1 cellular context compared by ENCODE assay signal in the genomic region with DNA sequence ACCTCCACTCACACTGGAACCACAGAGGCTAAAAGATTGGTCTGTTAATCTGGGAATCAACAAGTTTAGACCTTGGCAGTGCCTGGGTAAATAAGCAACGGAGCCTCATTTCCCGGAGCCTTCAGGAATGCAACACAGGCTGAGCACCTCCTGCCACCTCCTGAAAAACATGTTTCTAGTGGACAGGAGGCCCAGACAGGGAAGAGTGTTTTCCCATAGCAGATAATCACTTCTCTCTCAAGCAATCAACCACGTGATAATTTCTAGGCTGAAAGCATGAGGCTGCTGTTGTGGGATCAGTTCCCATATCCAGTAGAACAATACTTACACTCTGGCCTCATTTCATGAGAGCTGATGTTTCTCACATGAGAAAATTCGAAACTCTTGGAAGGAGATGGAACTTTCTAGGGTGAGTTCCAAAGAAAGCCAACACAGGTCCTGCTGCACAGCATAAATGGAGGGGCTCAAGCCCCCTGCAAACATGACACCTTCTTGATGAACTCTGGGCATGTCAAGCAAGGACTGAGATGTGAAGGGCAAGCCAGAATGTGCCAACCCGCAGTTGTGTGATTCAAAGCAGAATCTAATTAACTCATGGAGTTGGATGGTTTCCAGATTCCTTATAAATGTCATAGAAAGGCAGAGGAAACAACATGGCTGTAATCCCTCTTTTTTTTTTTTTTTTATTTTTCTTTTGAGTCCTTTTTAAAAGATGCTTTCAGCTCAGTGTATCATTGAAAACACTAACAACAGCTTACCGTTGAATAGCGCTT.
TF ChIP-seq lines count a peak whose summit lies in the region.

No MANE protein-coding gene starts in this region.

TF ChIP-seq in SK-N-SH, 30 proteins besides CTCF, POLR2A, EP300 and RAD21 (continued from another document):
- TF ChIP-seq, protein P1, sequence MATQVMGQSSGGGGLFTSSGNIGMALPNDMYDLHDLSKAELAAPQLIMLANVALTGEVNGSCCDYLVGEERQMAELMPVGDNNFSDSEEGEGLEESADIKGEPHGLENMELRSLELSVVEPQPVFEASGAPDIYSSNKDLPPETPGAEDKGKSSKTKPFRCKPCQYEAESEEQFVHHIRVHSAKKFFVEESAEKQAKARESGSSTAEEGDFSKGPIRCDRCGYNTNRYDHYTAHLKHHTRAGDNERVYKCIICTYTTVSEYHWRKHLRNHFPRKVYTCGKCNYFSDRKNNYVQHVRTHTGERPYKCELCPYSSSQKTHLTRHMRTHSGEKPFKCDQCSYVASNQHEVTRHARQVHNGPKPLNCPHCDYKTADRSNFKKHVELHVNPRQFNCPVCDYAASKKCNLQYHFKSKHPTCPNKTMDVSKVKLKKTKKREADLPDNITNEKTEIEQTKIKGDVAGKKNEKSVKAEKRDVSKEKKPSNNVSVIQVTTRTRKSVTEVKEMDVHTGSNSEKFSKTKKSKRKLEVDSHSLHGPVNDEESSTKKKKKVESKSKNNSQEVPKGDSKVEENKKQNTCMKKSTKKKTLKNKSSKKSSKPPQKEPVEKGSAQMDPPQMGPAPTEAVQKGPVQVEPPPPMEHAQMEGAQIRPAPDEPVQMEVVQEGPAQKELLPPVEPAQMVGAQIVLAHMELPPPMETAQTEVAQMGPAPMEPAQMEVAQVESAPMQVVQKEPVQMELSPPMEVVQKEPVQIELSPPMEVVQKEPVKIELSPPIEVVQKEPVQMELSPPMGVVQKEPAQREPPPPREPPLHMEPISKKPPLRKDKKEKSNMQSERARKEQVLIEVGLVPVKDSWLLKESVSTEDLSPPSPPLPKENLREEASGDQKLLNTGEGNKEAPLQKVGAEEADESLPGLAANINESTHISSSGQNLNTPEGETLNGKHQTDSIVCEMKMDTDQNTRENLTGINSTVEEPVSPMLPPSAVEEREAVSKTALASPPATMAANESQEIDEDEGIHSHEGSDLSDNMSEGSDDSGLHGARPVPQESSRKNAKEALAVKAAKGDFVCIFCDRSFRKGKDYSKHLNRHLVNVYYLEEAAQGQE (IDR thresholded peaks at IDR 0.05; ENCODE audit: low read depth, low read length) = no peak
- TF ChIP-seq SIN3A (IDR thresholded peaks at IDR 0.05; ENCODE audit: borderline replicate concordance, low read depth, low read length) (no peak), EZH2phosphoT487 (IDR thresholded peaks at IDR 0.05; ENCODE audit: borderline replicate concordance, low read depth) (no peak), NRF1 (IDR thresholded peaks at IDR 0.05; ENCODE audit: low read depth, low read length) (no peak), MAX (IDR thresholded peaks at IDR 0.05; ENCODE audit: low read depth) (no peak), SMC3 (IDR thresholded peaks at IDR 0.05; ENCODE audit: low read depth, low read length) (no peak), CHD2 (IDR thresholded peaks at IDR 0.05; ENCODE audit: low read length, partially characterized antibody) (no peak), JUND (IDR thresholded peaks at IDR 0.05) (no peak), YY1 (IDR thresholded peaks at IDR 0.05; ENCODE audit: low read depth) (no peak), GABPA (IDR thresholded peaks at IDR 0.05; ENCODE audit: low read depth) (no peak), FOXM1 (IDR thresholded peaks at IDR 0.05; ENCODE audit: low read depth) (no peak), FOSL2 (IDR thresholded peaks at IDR 0.05; ENCODE audit: borderline replicate concordance, low read depth) (no peak)
